Comparison of ENCODE assay signal across 24 cellular contexts in genomic region chr6:163675611-163676010, GRCh38.
"Had no signal": no experiment of that assay in that cellular context is flagged by ENCODE, and none has a peak within 500 bp of the region (broad histone marks: within the 10 kb centered on the region; RNA-seq: fewer than 3 reads in every experiment).

No MANE protein-coding gene starts in this region.

- H3K27me3 Mint-ChIP-seq: stimulated activated memory B cell treated with anti-CD40 and anti-IgM and Interleukin-4, amounts not matched to agents 10 μg/mL and 1 μg/mL and 100 μg/mL, for 72 hours had no signal

- H3K4me1 Mint-ChIP-seq: stimulated activated effector memory CD8-positive, alpha-beta T cell treated with anti-CD3 and anti-CD28 coated beads, Interleukin-12 subunit alpha, Interleukin-12 subunit beta, amount 100 ng/mL, for 72 hours; stimulated activated memory B cell treated with anti-CD40 and anti-IgM and Interleukin-4, amounts not matched to agents 10 μg/mL and 1 μg/mL and 100 μg/mL, for 72 hours; stimulated activated naive CD8-positive, alpha-beta T cell treated with anti-CD3 and anti-CD28 coated beads, Interleukin-15, amount 100 ng/mL, for 72 hours had no signal

- H3K4me3 Mint-ChIP-seq: stimulated activated effector memory CD8-positive, alpha-beta T cell treated with anti-CD3 and anti-CD28 coated beads, Interleukin-12 subunit alpha, Interleukin-12 subunit beta, amount 100 ng/mL, for 72 hours; stimulated activated memory B cell treated with anti-CD40 and anti-IgM and Interleukin-4, amounts not matched to agents 10 μg/mL and 1 μg/mL and 100 μg/mL, for 72 hours; stimulated activated naive CD8-positive, alpha-beta T cell treated with anti-CD3 and anti-CD28 coated beads, Interleukin-15, amount 100 ng/mL, for 72 hours; stimulated activated naive CD8-positive, alpha-beta T cell treated with anti-CD3 and anti-CD28 coated beads, Interleukin-15, Interleukin-2, amounts not matched to agents 100 ng/mL and 50 ng/mL, for 24 hours; type B pancreatic cell had no signal

- H3K9me3 Mint-ChIP-seq: stimulated activated effector memory CD8-positive, alpha-beta T cell treated with anti-CD3 and anti-CD28 coated beads, Interleukin-12 subunit alpha, Interleukin-12 subunit beta, amount 100 ng/mL, for 72 hours; stimulated activated memory B cell treated with anti-CD40 and anti-IgM and Interleukin-4, amounts not matched to agents 10 μg/mL and 1 μg/mL and 100 μg/mL, for 72 hours; stimulated activated naive CD8-positive, alpha-beta T cell treated with anti-CD3 and anti-CD28 coated beads, Interleukin-15, amount 100 ng/mL, for 72 hours; stimulated activated naive CD8-positive, alpha-beta T cell treated with anti-CD3 and anti-CD28 coated beads, Interleukin-15, Interleukin-2, amounts not matched to agents 100 ng/mL and 50 ng/mL, for 24 hours; type B pancreatic cell had no signal

- H3K27ac Mint-ChIP-seq: stimulated activated effector memory CD8-positive, alpha-beta T cell treated with anti-CD3 and anti-CD28 coated beads, Interleukin-12 subunit alpha, Interleukin-12 subunit beta, amount 100 ng/mL, for 72 hours; stimulated activated memory B cell treated with anti-CD40 and anti-IgM and Interleukin-4, amounts not matched to agents 10 μg/mL and 1 μg/mL and 100 μg/mL, for 72 hours; stimulated activated naive CD8-positive, alpha-beta T cell treated with anti-CD3 and anti-CD28 coated beads, Interleukin-15, amount 100 ng/mL, for 72 hours; stimulated activated naive CD8-positive, alpha-beta T cell treated with anti-CD3 and anti-CD28 coated beads, Interleukin-15, Interleukin-2, amounts not matched to agents 100 ng/mL and 50 ng/mL, for 24 hours; type B pancreatic cell had no signal

- H3K36me3 Mint-ChIP-seq: stimulated activated effector memory CD8-positive, alpha-beta T cell treated with anti-CD3 and anti-CD28 coated beads, Interleukin-12 subunit alpha, Interleukin-12 subunit beta, amount 100 ng/mL, for 72 hours; stimulated activated memory B cell treated with anti-CD40 and anti-IgM and Interleukin-4, amounts not matched to agents 10 μg/mL and 1 μg/mL and 100 μg/mL, for 72 hours; type B pancreatic cell had no signal

- FAIRE-seq: urothelium cell line had no signal

- ATAC-seq: stimulated activated effector memory CD8-positive, alpha-beta T cell treated with anti-CD3 and anti-CD28 coated beads, Interleukin-12 subunit alpha, Interleukin-12 subunit beta, amount 100 ng/mL, for 72 hours; stimulated activated memory B cell treated with anti-CD40 and anti-IgM and Interleukin-4, amounts not matched to agents 10 μg/mL and 1 μg/mL and 100 μg/mL, for 72 hours; stimulated activated naive CD8-positive, alpha-beta T cell treated with anti-CD3 and anti-CD28 coated beads, Interleukin-15, amount 100 ng/mL, for 72 hours; stimulated activated naive CD8-positive, alpha-beta T cell treated with anti-CD3 and anti-CD28 coated beads, Interleukin-15, Interleukin-2, amounts not matched to agents 100 U/mL and 50 U/mL, for 24 hours; upper lobe of right lung had no signal

- DNase-seq: stimulated activated CD4-positive, alpha-beta T cell treated with anti-CD3 and anti-CD28 coated beads, Interleukin-2, amount 100 ng/mL, for 48 hours; stimulated activated CD4-positive, alpha-beta T cell treated with anti-CD3 and anti-CD28 coated beads, Interleukin-4, amount 100 ng/mL, for 1 hour; stimulated activated CD4-positive, alpha-beta T cell treated with anti-CD3 and anti-CD28 coated beads, Interleukin-4, amount 100 ng/mL, for 24 hours; stimulated activated CD4-positive, alpha-beta T cell treated with anti-CD3 and anti-CD28 coated beads, Interleukin-4, amount 100 ng/mL, for 4 hours; stimulated activated CD8-positive, alpha-beta memory T cell treated with anti-CD3 and anti-CD28 coated beads, Interleukin-4, amount 100 ng/mL, for 48 hours; stimulated activated naive CD4-positive, alpha-beta T cell; stimulated activated naive CD4-positive, alpha-beta T cell treated with Interleukin-2 at 50 U/mL for 16 hours; stimulated activated naive CD8-positive, alpha-beta T cell treated with anti-CD3 and anti-CD28 coated beads, Interleukin-15, amount 100 ng/mL, for 72 hours; stimulated activated naive CD8-positive, alpha-beta T cell treated with anti-CD3 and anti-CD28 coated beads, Interleukin-15, Interleukin-2, amounts not matched to agents 100 U/mL and 50 U/mL, for 24 hours; stomach; substantia nigra; testis; thyroid gland; tibial artery; transverse colon; trophoblast cell; upper lobe of left lung; upper lobe of right lung; uterus had no signal
